Comparison of ENCODE assay signal across 12 cellular contexts in genomic region chr1:24103465-24103864, GRCh38. TPM values are rescaled to one million over a fixed set of nuclear protein-coding genes. Genes with fewer than 3 reads are reported as not detected.
A peak's percentile ranks its signal among the peaks of the same experiment; 100 is the strongest.
DNase-seq lines count a peak whose midpoint lies in the region; ATAC-seq and TF ChIP-seq lines count a peak whose summit lies in the region.
"Not testable (repeated sequence)": the region's sequence is repeated elsewhere in the genome, so short reads cannot be mapped to it uniquely, and the experiment has no call there.
"Had no signal": no experiment of that assay in that cellular context is flagged by ENCODE, and none has a peak within 500 bp of the region (broad histone marks: within the 10 kb centered on the region; RNA-seq: fewer than 3 reads in every experiment).

No MANE protein-coding gene starts in this region.

- CTCF ChIA-PET in WTC11 (lab: Charles Lee): interaction anchor here (1.0 to 1.2 kb wide), 2 partner anchors 8 to 9 kb away, joined by 3 to 4 read pairs; no protein-coding TSS in a partner anchor

- H3K9me2 ChIP-seq in GM23338 (ENCODE audit: insufficient read depth): not testable (repeated sequence)

- not testable (repeated sequence) for H3K36me3 Mint-ChIP-seq in GM23338 (ENCODE audit: low read depth); WTC11; nephron (ENCODE audit: low read depth); type B pancreatic cell

- peaks cover 14% of the 10 kb centered on the region for H3K4me1 Mint-ChIP-seq in GM23338
- H3K4me1 Mint-ChIP-seq in WTC11: not testable (repeated sequence)
- H3K4me1 Mint-ChIP-seq in nephron: peaks cover 60% of the 10 kb centered on the region
- peaks cover 36% of the 10 kb centered on the region for H3K4me1 Mint-ChIP-seq in type B pancreatic cell (ENCODE audit: unreplicated experiment)

- H3K79me2 ChIP-seq in GM23338 (replicated peaks; ENCODE audit: insufficient read depth): not testable (repeated sequence)

- TF ChIP-seq CTCF in GM23338 (conservative IDR thresholded peaks at IDR 0.05; ENCODE audit: low read depth in 2 of 2); WTC11 (IDR thresholded peaks at IDR 0.05); coronary artery (IDR thresholded peaks at IDR 0.05); heart right ventricle (IDR thresholded peaks at IDR 0.05); nephron (IDR thresholded peaks at IDR 0.05; ENCODE audit: unreplicated experiment in 3 of 3); psoas muscle (IDR thresholded peaks at IDR 0.05); type B pancreatic cell (conservative IDR thresholded peaks at IDR 0.05): not testable (repeated sequence)

- 0 out of 2 replicates have a peak overlapping the region, but pooled peaks have one; percentile 69 for H3K27ac Mint-ChIP-seq in GM23338
- H3K27ac Mint-ChIP-seq in WTC11: peak overlapping the region; percentile 32; the same call in 1 of the 2 replicates
- H3K27ac Mint-ChIP-seq in nephron: peak overlapping the region; percentile 97 to 100 (median 98)
- H3K27ac Mint-ChIP-seq in type B pancreatic cell: peak overlapping the region; percentile 84

- H3K36me3 ChIP-seq in GM23338 (ENCODE audit: insufficient read depth): not testable (repeated sequence)
- peaks cover 0 to 38% (median 0%) of the 10 kb centered on the region in 9 donors for H3K36me3 ChIP-seq in heart right ventricle
- H3K36me3 ChIP-seq in psoas muscle (ENCODE audit: insufficient read depth in 1 of 2, low read depth in 1 of 2): peaks cover 0 to 35% of the 10 kb centered on the region in 2 donors

- ATAC-seq in GM23338, WTC11, heart right ventricle, psoas muscle: not testable (repeated sequence)

- POLR2A ChIA-PET in WTC11 (lab: Charles Lee): not testable (repeated sequence)

- not testable (repeated sequence) for H4K20me1 ChIP-seq in GM23338 (replicated peaks; ENCODE audit: insufficient read depth)

- not testable (repeated sequence) for H3K27me3 Mint-ChIP-seq in GM23338 (ENCODE audit: insufficient read depth, low read depth, poor library complexity); WTC11 (ENCODE audit: low read depth); nephron (ENCODE audit: low read depth); type B pancreatic cell

- not testable (repeated sequence) for H3K4me3 Mint-ChIP-seq in GM23338, WTC11
- H3K4me3 Mint-ChIP-seq in nephron (peak overlapping the region in 2 of 3 experiments; percentile 2 to 47), type B pancreatic cell (peak overlapping the region; percentile 57)

- H3F3A ChIP-seq in GM23338 (replicated peaks; ENCODE audit: low read depth): not testable (repeated sequence)

- not testable (repeated sequence) for H2AFZ ChIP-seq in GM23338

- H3K27me3 ChIP-seq in GM23338 (ENCODE audit: insufficient read depth); heart right ventricle; psoas muscle (ENCODE audit: insufficient read depth in 3 of 3, low read length in 2 of 3): not testable (repeated sequence)

- DNase-seq in GM23338 (ENCODE audit: low spot score); WTC11 (ENCODE audit: low spot score); coronary artery (ENCODE audit: low spot score); heart right ventricle; psoas muscle; type B pancreatic cell (ENCODE audit: extremely low spot score, unreplicated experiment): not testable (repeated sequence)
- DNase-seq in left kidney (ENCODE audit: low read depth, low spot score): peak; percentile 81

- WGBS in heart right ventricle, 2 donors: 45 to 57% methylated on average over 4 of the region's 4 CpGs
- 64 to 68% (median 68%) methylated on average over 4 of the region's 4 CpGs for WGBS in psoas muscle, 3 donors

- not testable (repeated sequence) for H3K9me3 Mint-ChIP-seq in GM23338, WTC11, nephron, type B pancreatic cell

- H3K9me3 ChIP-seq in heart right ventricle, psoas muscle: not testable (repeated sequence)

- not testable (repeated sequence) for H3K4me1 ChIP-seq in GM23338 (ENCODE audit: insufficient read depth)
- H3K4me1 ChIP-seq in heart right ventricle: peaks cover 4 to 57% (median 27%) of the 10 kb centered on the region in 9 donors
- peaks cover 57% of the 10 kb centered on the region for H3K4me1 ChIP-seq in psoas muscle

- H3K4me3 ChIP-seq in GM23338, coronary artery, heart right ventricle, psoas muscle: not testable (repeated sequence)

- not testable (repeated sequence) for H3K4me2 ChIP-seq in GM23338

- H3K27ac ChIP-seq in GM23338 (ENCODE audit: low read depth): not testable (repeated sequence)
- H3K27ac ChIP-seq in coronary artery (peak overlapping the region; percentile 3 to 8), heart right ventricle (peak overlapping the region in 9 of 10 donors; percentile 10 to 80 (median 65)), psoas muscle (peak overlapping the region; percentile 32)

- intact Hi-C loops in heart right ventricle (cut with DNase I); psoas muscle (cut with DNase I): not testable (repeated sequence)

RNA-seq across cellular contexts. Expression of gene MYOM3, which starts 8.5 kb away (rescaled TPM):
- total RNA-seq in GM23338 (2014; rRNA removed; shearing (Covaris generic)): not detected in 2 replicates
- polyA plus RNA-seq in GM23338 (2016; fragmentation: Nextera tagmentation; extraction: Ambion mirVana) (not detected in 2 replicates), heart right ventricle (100 to 1,000 TPM in 1 of 2 donors, 10 to 100 TPM in 1; 85.3 to 293 TPM), psoas muscle (100 to 1,000 TPM in 2 of 3 donors, 10 to 100 TPM in 1; 86.7 to 152 (median 122) TPM)
- total RNA-seq in WTC11 (2021) (0.13 to 0.16 TPM (median 0.14 TPM) in 3 replicates), heart right ventricle (100 to 1,000 TPM; 285 to 428 (median 328) TPM), psoas muscle (100 to 1,000 TPM; 130 to 505 (median 308) TPM), type B pancreatic cell (ENCODE audit: low replicate concordance) (0.12 and 0.70 TPM in 2 replicates)
- total RNA-seq: CD8-positive, alpha-beta memory T cell; H4 had no signal
- polyA plus RNA-seq: AG04450; CD8-positive, alpha-beta memory T cell had no signal

RNA-seq across cellular contexts. Expression of gene IL22RA1, which starts 39.5 kb away (rescaled TPM):
- total RNA-seq in GM23338 (2014; rRNA removed; shearing (Covaris generic)): 0.28 TPM in 1 of 2 replicates, not detected in the other
- polyA plus RNA-seq in GM23338 (2016; fragmentation: Nextera tagmentation; extraction: Ambion mirVana): 0.11 TPM in 1 of 2 replicates, not detected in the other
- total RNA-seq in WTC11 (2021): 0.14 to 0.28 TPM (median 0.25 TPM) in 3 replicates
- total RNA-seq in heart right ventricle: 1 to 10 TPM in 1 of 10 donors, under 1 TPM in 8, not detected in 1; 0.13 to 1.6 (median 0.31) TPM
- under 1 TPM; 0.07 to 0.29 TPM for polyA plus RNA-seq in heart right ventricle
- total RNA-seq in psoas muscle: under 1 TPM in 3 of 4 donors, not detected in 1; 0.08 to 0.19 (median 0.13) TPM
- polyA plus RNA-seq in psoas muscle: under 1 TPM in 1 of 3 donors, not detected in 2; 0.26 TPM
- 1.1 and 2.8 TPM in 2 replicates for total RNA-seq in type B pancreatic cell (ENCODE audit: low replicate concordance)
- total RNA-seq: CD8-positive, alpha-beta memory T cell; Daoy had no signal
- polyA plus RNA-seq: AG04450; CD8-positive, alpha-beta memory T cell had no signal

Comparison
In these comparisons a context has a peak if more than half of its experiments do, and no peak if none do; other contexts are left out.
1. H3K27ac Mint-ChIP-seq: peak in every context shown above with its lines; median percentile 98 in nephron; 84 in type B pancreatic cell; 69 in GM23338; 32 in WTC11.
2. RNA of gene MYOM3, which starts 8.5 kb away (total RNA-seq): 130 to 505 TPM in psoas muscle and 285 to 428 TPM in heart right ventricle; 0.12 to 0.70 TPM in type B pancreatic cell, 0.13 to 0.16 TPM in WTC11 and not detected in GM23338; every median in the first group is over 10 times any median in the second.